ENCODE assay signal across 8 cellular contexts in the genomic region with DNA sequence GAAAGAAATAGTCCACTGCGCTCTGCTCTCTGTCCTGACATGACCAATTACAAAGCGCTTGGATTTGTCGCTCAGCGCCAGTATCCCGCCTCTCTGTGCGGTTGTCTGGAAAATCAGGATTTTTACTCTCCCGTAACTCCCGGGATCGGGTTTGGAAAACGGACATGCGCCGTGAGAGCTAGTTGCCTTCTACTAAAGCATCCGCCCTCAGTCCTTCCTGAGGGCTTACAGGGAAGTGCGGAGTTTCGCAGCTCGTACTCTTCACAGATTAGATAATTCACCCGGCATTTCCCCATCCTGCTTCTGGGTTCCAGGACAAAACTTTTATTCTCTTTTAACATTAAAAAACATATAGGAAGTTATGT. TPM values are rescaled to one million over a fixed set of nuclear protein-coding genes. Genes with fewer than 3 reads are reported as not detected.
DNase-seq lines count a peak whose midpoint lies in the region; ATAC-seq and TF ChIP-seq lines count a peak whose summit lies in the region.

No MANE protein-coding gene starts in this region.

- H3K36me3 Mint-ChIP-seq in activated T-helper 17 cell treated with anti-CD3 and anti-CD28 coated beads, Interleukin-2, amount 50 U/mL, for 72 hours (ENCODE audit: low read depth) = no peaks in the 10 kb centered on the region
- no peaks in the 10 kb centered on the region for H3K36me3 Mint-ChIP-seq in natural killer cell

- peak overlapping the region; percentile 92 for H3K9ac ChIP-seq in Karpas-422 (ENCODE audit: low read length)

- H2AFZ ChIP-seq in Karpas-422 (ENCODE audit: low read length) = peak overlapping the region; percentile 88; the same call in 1 of the 2 replicates

- H3K9me3 ChIP-seq in Karpas-422 (ENCODE audit: low read length) = no peaks in the 10 kb centered on the region

- peaks cover 60% of the 10 kb centered on the region for H3K4me1 ChIP-seq in Karpas-422 (ENCODE audit: low read length)

- peaks cover 93% of the 10 kb centered on the region for H3K79me2 ChIP-seq in Karpas-422 (ENCODE audit: low read length)

- intact Hi-C loops in natural killer cell (cut with micrococcal nuclease) = loop anchor here (5.0 to 10.0 kb wide), 2 partner anchors 78 to 240 kb away; partner anchors contain the start of gene JAG1

- ATAC-seq in GM21825 (IDR thresholded peaks at IDR 0.05; ENCODE audit: unreplicated experiment) (peak; percentile 35), natural killer cell (peak; percentile 55 to 68 (median 56))
- ATAC-seq in activated T-helper 17 cell treated with anti-CD3 and anti-CD28 coated beads, Interleukin-2, amount 50 U/mL, for 72 hours (replicated peaks) = peak; percentile 41

- peaks cover 3% of the 10 kb centered on the region; the same call in 1 of the 2 replicates for H4K20me1 ChIP-seq in Karpas-422 (ENCODE audit: insufficient read depth, low read depth, low read length)

- H3K4me1 Mint-ChIP-seq in activated T-helper 17 cell treated with anti-CD3 and anti-CD28 coated beads, Interleukin-2, amount 50 U/mL, for 72 hours = peaks cover 32% of the 10 kb centered on the region
- peaks cover 37 to 50% of the 10 kb centered on the region in 2 donors for H3K4me1 Mint-ChIP-seq in natural killer cell

- H3K27me3 Mint-ChIP-seq in activated T-helper 17 cell treated with anti-CD3 and anti-CD28 coated beads, Interleukin-2, amount 50 U/mL, for 72 hours = no peaks in the 10 kb centered on the region
- no peaks in the 10 kb centered on the region for H3K27me3 Mint-ChIP-seq in natural killer cell (ENCODE audit: low read depth in 2 of 2)

- peak overlapping the region; percentile 93 for H3K27ac Mint-ChIP-seq in activated T-helper 17 cell treated with anti-CD3 and anti-CD28 coated beads, Interleukin-2, amount 50 U/mL, for 72 hours
- H3K27ac Mint-ChIP-seq in natural killer cell = peak overlapping the region; percentile 93 to 95

- DNase-seq in DMS79 treated with DMSO at 0.1 percent for 48 hours (lab: John Stamatoyannopoulos, UW) (peak; percentile 95), Karpas-422 (peak; percentile 95), RPMI7951 (ENCODE audit: low read depth) (peak; percentile 100), fibroblast of pulmonary artery (ENCODE audit: low read depth) (peak; percentile 100), natural killer cell (peak; percentile 61)
- DNase-seq in stimulated activated naive CD4-positive, alpha-beta T cell (lab: John Stamatoyannopoulos, UW) = peak; percentile 65 to 94 (median 79)

- no peaks in the 10 kb centered on the region for H3K9me2 ChIP-seq in Karpas-422 (replicated peaks; ENCODE audit: insufficient read depth, low read length)

- H3K36me3 ChIP-seq in Karpas-422 (ENCODE audit: insufficient read depth, low read length) = peaks cover 6% of the 10 kb centered on the region; the same call in 1 of the 2 replicates

- peak overlapping the region; percentile 95 for H3K27ac ChIP-seq in Karpas-422 (ENCODE audit: low read length)

- peak overlapping the region; percentile 80 for H3K4me3 ChIP-seq in Karpas-422 (ENCODE audit: low read length)
- peak overlapping the region; percentile 94 for H3K4me3 ChIP-seq in fibroblast of pulmonary artery (replicated peaks; ENCODE audit: low read depth, low read length)

- no peak for TF ChIP-seq CTCF in fibroblast of pulmonary artery (IDR thresholded peaks at IDR 0.05; ENCODE audit: low read length, missing control alignments)
- TF ChIP-seq CTCF in natural killer cell (IDR thresholded peaks at IDR 0.05) = no peak

- peak overlapping the region; percentile 89 for H3K4me3 Mint-ChIP-seq in activated T-helper 17 cell treated with anti-CD3 and anti-CD28 coated beads, Interleukin-2, amount 50 U/mL, for 72 hours
- H3K4me3 Mint-ChIP-seq in natural killer cell = peak overlapping the region; percentile 96

- H3K9me3 Mint-ChIP-seq in activated T-helper 17 cell treated with anti-CD3 and anti-CD28 coated beads, Interleukin-2, amount 50 U/mL, for 72 hours = no peaks in the 10 kb centered on the region
- H3K9me3 Mint-ChIP-seq in natural killer cell = no peaks in the 10 kb centered on the region

- H3K27me3 ChIP-seq in Karpas-422 (ENCODE audit: low read length) = no peaks in the 10 kb centered on the region

- H3K4me2 ChIP-seq in Karpas-422 (ENCODE audit: low read depth, low read length, poor library complexity, severe bottlenecking) = peak overlapping the region; percentile 98

RNA-seq across cellular contexts. Expression of gene MKKS, which starts 0.4 kb away (rescaled TPM):
- total RNA-seq in Karpas-422 (2014; rRNA removed; shearing (Covaris generic); ENCODE audit: low replicate concordance) = 4.6 and 14.6 TPM in 2 replicates
- total RNA-seq in RPMI7951 (2014; rRNA removed; shearing (Covaris generic)) = 22.2 and 29.7 TPM in 2 replicates
- total RNA-seq in activated T-helper 17 cell treated with anti-CD3 and anti-CD28 coated beads, Interleukin-2, amount 50 U/mL, for 72 hours = 1 to 10 TPM; 3.2 to 5.4 TPM
- total RNA-seq in natural killer cell = 1 to 10 TPM; 3.5 to 6.2 (median 3.6) TPM

RNA-seq across cellular contexts. Expression of gene SLX4IP, which starts 0.7 kb away (rescaled TPM):
- 9.7 TPM in 2 replicates for total RNA-seq in Karpas-422 (2014; rRNA removed; shearing (Covaris generic); ENCODE audit: low replicate concordance)
- total RNA-seq in RPMI7951 (2014; rRNA removed; shearing (Covaris generic)) = 3.7 and 4.7 TPM in 2 replicates
- total RNA-seq in activated T-helper 17 cell treated with anti-CD3 and anti-CD28 coated beads, Interleukin-2, amount 50 U/mL, for 72 hours = 1 to 10 TPM; 3.9 to 4.0 TPM
- total RNA-seq in natural killer cell = 1 to 10 TPM; 2.9 to 5.5 (median 5.2) TPM

Comparison
In these comparisons a context has a peak if more than half of its experiments do, and no peak if none do; other contexts are left out.
1. Peak in every context shown above with its lines: DNase-seq, ATAC-seq, H3K4me3 ChIP-seq and H3K27ac ChIP-seq.